ENCODE assay signal across 12 cellular contexts in the genomic region with DNA sequence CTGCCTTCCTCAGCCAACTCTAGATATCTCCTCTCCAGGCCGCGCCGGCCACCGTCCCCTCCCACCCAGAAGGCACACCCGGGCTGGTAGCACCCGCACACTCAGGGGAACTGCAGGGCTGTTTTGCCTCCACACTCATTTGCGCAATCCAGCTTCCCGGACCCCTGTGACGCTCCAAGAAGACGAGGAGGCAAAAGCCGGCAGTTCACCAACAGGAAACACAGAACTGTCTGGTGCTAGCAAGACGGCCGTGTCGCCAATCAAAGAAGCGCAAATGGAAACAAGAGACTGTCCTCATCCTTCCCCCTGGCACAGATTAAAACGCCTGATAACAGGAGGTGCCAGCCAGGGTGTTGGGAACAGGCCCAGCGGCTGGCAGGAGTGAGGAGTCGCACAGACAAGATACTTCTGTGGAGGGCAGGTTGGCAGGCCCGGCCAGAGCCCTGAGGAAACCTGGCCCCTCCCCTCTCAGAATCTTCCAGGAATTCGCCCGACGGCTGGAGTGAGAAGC. TPM values are rescaled to one million over a fixed set of nuclear protein-coding genes. Genes with fewer than 3 reads are reported as not detected.
DNase-seq lines count a peak whose midpoint lies in the region; ATAC-seq and TF ChIP-seq lines count a peak whose summit lies in the region.
"Had no signal": no experiment of that assay in that cellular context is flagged by ENCODE, and none has a peak within 500 bp of the region (broad histone marks: within the 10 kb centered on the region; RNA-seq: fewer than 3 reads in every experiment).

No MANE protein-coding gene starts in this region.

- H3K9me3 ChIP-seq in neutrophil (no peaks in the 10 kb centered on the region), PC-3 (ENCODE audit: low read length) (no peaks in the 10 kb centered on the region)

- no peaks in the 10 kb centered on the region for H3F3A ChIP-seq in PC-3 (ENCODE audit: low read length, unreplicated experiment)

- CTCF ChIA-PET in PC-3 (lab: Charles Lee) = no interaction called here

- H3K4me2 ChIP-seq in PC-3 (ENCODE audit: low read length) = no peak overlapping the region

- intact Hi-C loops in left colon (cut with DNase I, micrococcal nuclease) (no loop called here), PC-3 (cut with micrococcal nuclease) (no loop called here)

- no peaks in the 10 kb centered on the region for H3K27me3 ChIP-seq in neutrophil
- H3K27me3 ChIP-seq in PC-3 (ENCODE audit: low read length) = no peaks in the 10 kb centered on the region

- H3K36me3 ChIP-seq in neutrophil = peaks cover 27% of the 10 kb centered on the region
- H3K36me3 ChIP-seq in PC-3 (ENCODE audit: low read depth, low read length) = no peaks in the 10 kb centered on the region

- peak overlapping the region; percentile 20 to 28 for H3K4me3 ChIP-seq in neutrophil (ENCODE audit: low read depth in 1 of 2, low read length in 1 of 2)
- H3K4me3 ChIP-seq in PC-3 (ENCODE audit: low read length) = no peak overlapping the region
- H3K4me3 ChIP-seq: skin epidermis had no signal

- peak overlapping the region; percentile 70 for H3K27ac ChIP-seq in neutrophil
- no peak overlapping the region for H3K27ac ChIP-seq in PC-3 (ENCODE audit: low read length)
- H3K27ac ChIP-seq: WERI-Rb-1 had no signal

- no peaks in the 10 kb centered on the region for H4K20me1 ChIP-seq in PC-3 (ENCODE audit: low read length)

- TF ChIP-seq CTCF in neutrophil (IDR thresholded peaks at IDR 0.05) = no peak
- no peak for TF ChIP-seq CTCF in PC-3 (conservative IDR thresholded peaks at IDR 0.05; ENCODE audit: low read depth, low read length)

- DNase-seq in ELF-1 (ENCODE audit: low read depth, low spot score) = peak; percentile 65
- peak; percentile 83 for DNase-seq in NCI-H2029 (lab: John Stamatoyannopoulos, UW)
- DNase-seq in cerebellum (ENCODE audit: low spot score) = peak; percentile 61
- no peak for DNase-seq in NCI-H1694 (lab: John Stamatoyannopoulos, UW)
- DNase-seq in left colon = no peak
- DNase-seq in PC-3 = no peak
- DNase-seq: NCI-H2107, WERI-Rb-1 had no signal

- ATAC-seq in left colon = no peak
- no peak for ATAC-seq in PC-3
- no peak for ATAC-seq in GM19035 (IDR thresholded peaks at IDR 0.05; ENCODE audit: unreplicated experiment)

- peaks cover 15% of the 10 kb centered on the region for H3K79me2 ChIP-seq in PC-3 (ENCODE audit: low read length)

- H3K4me1 ChIP-seq in neutrophil (ENCODE audit: control insufficient read depth in 1 of 2, insufficient read depth in 1 of 2, low read depth in 1 of 2, low read length in 1 of 2) (peaks cover 35 to 46% of the 10 kb centered on the region in 2 experiments), PC-3 (ENCODE audit: insufficient read depth, low read length) (no peaks in the 10 kb centered on the region)

- POLR2A ChIA-PET in PC-3 (lab: Charles Lee; ENCODE audit: unreplicated experiment) = no interaction called here

- no TSS peak for BruUV-seq in PC-3 (replicated peaks; lab: Mats Ljungman, UMichigan)

- no peaks in the 10 kb centered on the region for H3K9me2 ChIP-seq in PC-3 (replicated peaks; ENCODE audit: low read length)

- H3K9ac ChIP-seq in PC-3 (ENCODE audit: low read length) = no peak overlapping the region

- H2AFZ ChIP-seq in PC-3 (ENCODE audit: low read length) = no peak overlapping the region

RNA-seq across cellular contexts. Expression of a gene that starts 7.8 kb away (rescaled TPM):
- total RNA-seq in cerebellum = 2.8 TPM
- 100 to 1,000 TPM; 152 to 211 TPM for total RNA-seq in left colon
- 103 and 106 TPM in 2 replicates for total RNA-seq in PC-3 (2014; rRNA removed)

RNA-seq across cellular contexts. Expression of a gene that starts 16.8 kb away (rescaled TPM):
- 11.6 TPM for total RNA-seq in cerebellum
- 10 to 100 TPM; 14.3 to 17.2 TPM for total RNA-seq in left colon
- 23.1 and 29.5 TPM in 2 replicates for total RNA-seq in PC-3 (2014; rRNA removed)

RNA-seq across cellular contexts. Expression of a gene that starts 32.9 kb away (rescaled TPM):
- total RNA-seq in cerebellum (24.1 TPM), left colon (1 to 10 TPM; 1.3 to 2.1 TPM), PC-3 (2014; rRNA removed) (19.5 and 26.3 TPM in 2 replicates)
- total RNA-seq: myocyte had no signal

Comparison
In these comparisons a context has a peak if more than half of its experiments do, and no peak if none do; other contexts are left out.
1. DNase-seq: peak in ELF-1 (single experiment), NCI-H2029 (single experiment) and cerebellum (single experiment); none in NCI-H1694 (single experiment), left colon (0 of 2) and PC-3 (single experiment).
2. RNA of a gene that starts 7.8 kb away (total RNA-seq): 152 to 211 TPM in left colon and 103 to 106 TPM in PC-3; 2.8 TPM in cerebellum (single experiment); every median in the first group is over 10 times any median in the second.